7 cellular contexts compared by ENCODE assay signal in the genomic region with DNA sequence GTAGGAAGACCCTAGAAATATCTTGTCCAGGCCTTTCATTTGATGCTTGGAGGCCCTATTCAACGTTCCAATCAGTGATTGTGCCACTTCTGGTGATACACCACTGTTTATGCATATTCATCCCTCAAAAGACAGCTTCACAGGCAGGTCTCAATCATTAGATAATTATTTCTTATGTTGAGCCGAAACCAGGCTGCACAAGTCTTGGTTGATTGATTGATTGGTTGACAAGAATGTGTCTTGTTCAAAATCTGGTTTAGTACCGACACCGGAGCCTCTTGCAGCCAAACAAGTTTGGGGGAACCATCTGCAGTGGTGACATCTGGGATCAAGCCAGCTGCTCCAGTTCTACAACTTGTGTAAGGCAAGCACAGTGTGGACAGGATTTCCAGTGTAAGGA. TPM values are rescaled to one million over a fixed set of nuclear protein-coding genes. Genes with fewer than 3 reads are reported as not detected.
"Had no signal": no experiment of that assay in that cellular context is flagged by ENCODE, and none has a peak within 500 bp of the region (broad histone marks: within the 10 kb centered on the region; RNA-seq: fewer than 3 reads in every experiment).

No MANE protein-coding gene starts in this region.

- H3K27ac ChIP-seq: HL-60 had no signal

- H3K4me3 ChIP-seq: GM23338 had no signal

- DNase-seq: H9, HCEC 1CT, KBM-7 had no signal

RNA-seq across cellular contexts. Expression of gene C8A, which starts 20.1 kb away (rescaled TPM):
- total RNA-seq: GM23338, H1, H9, HT1080 had no signal

RNA-seq across cellular contexts. Expression of gene FYB2, which starts 55.5 kb away (rescaled TPM):
- total RNA-seq: GM23338, HT1080 had no signal
